Comparison of ENCODE assay signal across 17 cellular contexts in genomic region chr9:129929467-129930125, GRCh38.
A peak's percentile ranks its signal among the peaks of the same experiment; 100 is the strongest.
DNase-seq lines count a peak whose midpoint lies in the region; ATAC-seq, FAIRE-seq and TF ChIP-seq lines count a peak whose summit lies in the region.
"Had no signal": no experiment of that assay in that cellular context is flagged by ENCODE, and none has a peak within 500 bp of the region (broad histone marks: within the 10 kb centered on the region; RNA-seq: fewer than 3 reads in every experiment).

No MANE protein-coding gene starts in this region.

- no peak overlapping the region for H3T11ph ChIP-seq in H9 (ENCODE audit: low read length)

- no peak for DNase-seq in activated CD4-positive, alpha-beta T cell treated with anti-CD3 and anti-CD28 coated beads for 36 hours
- DNase-seq in activated CD4-positive, alpha-beta T cell treated with anti-CD3 and anti-CD28 coated beads for 1 hour, result no peak
- DNase-seq in GM12892 (ENCODE audit: insufficient read length) (no peak), foreskin keratinocyte (peak; percentile 17 to 59), H9 (no peak)
- DNase-seq in activated CD4-positive, alpha-beta memory T cell treated with anti-CD3 and anti-CD28 coated beads for 36 hours, result no peak
- DNase-seq: adrenal gland, kidney glomerular epithelial cell, NCI-H1417, NCI-H2227 treated with DMSO at 0.1 percent for 48 hours had no signal

- no peak for FAIRE-seq in GM12892 (lab: Jason Lieb, UNC)

- no peak overlapping the region for H3K18ac ChIP-seq in H9 (ENCODE audit: insufficient read length, low read depth, low read length)

- intact Hi-C loops in activated CD4-positive, alpha-beta T cell treated with anti-CD3 and anti-CD28 coated beads for 36 hours (cut with DNase I, micrococcal nuclease), result loop anchor here in 1 of 2 experiments (5.0 kb wide), 1 partner anchor 93 kb away; no protein-coding TSS in a partner anchor
- intact Hi-C loops in activated CD4-positive, alpha-beta memory T cell treated with anti-CD3 and anti-CD28 coated beads for 36 hours (cut with micrococcal nuclease), result no loop called here

- no peaks in the 10 kb centered on the region for H3K23me2 ChIP-seq in H9 (ENCODE audit: insufficient read length, low read depth, low read length, poor library complexity, severe bottlenecking)

- no peak overlapping the region for H3K4me2 ChIP-seq in H9 (ENCODE audit: insufficient read depth, insufficient read length, low read length)
- H3K4me2 ChIP-seq: KMS-11, smooth muscle cell had no signal

- H4K5ac ChIP-seq in H9 (ENCODE audit: insufficient read length, low read depth, low read length), result no peak overlapping the region

- no peaks in the 10 kb centered on the region for H3K9me3 ChIP-seq in H9 (ENCODE audit: control insufficient read depth, low read depth, low read length)
- H3K9me3 ChIP-seq: adrenal gland had no signal

- H3K4me1 Mint-ChIP-seq in activated CD4-positive, alpha-beta T cell treated with anti-CD3 and anti-CD28 coated beads for 36 hours, result peaks cover 50% of the 10 kb centered on the region
- peaks cover 49% of the 10 kb centered on the region for H3K4me1 Mint-ChIP-seq in activated CD4-positive, alpha-beta memory T cell treated with anti-CD3 and anti-CD28 coated beads for 36 hours (ENCODE audit: low read depth)
- H3K4me1 Mint-ChIP-seq in H9, result peaks cover 16 to 17% of the 10 kb centered on the region in 2 experiments

- H3K27me3 ChIP-seq in foreskin keratinocyte (no peaks in the 10 kb centered on the region), H9 (ENCODE audit: insufficient read depth, low read length) (no peaks in the 10 kb centered on the region)
- H3K27me3 ChIP-seq: adrenal gland had no signal

- H3K36me3 Mint-ChIP-seq in activated CD4-positive, alpha-beta T cell treated with anti-CD3 and anti-CD28 coated beads for 36 hours (ENCODE audit: low read depth), result peaks cover 57% of the 10 kb centered on the region
- H3K36me3 Mint-ChIP-seq in activated CD4-positive, alpha-beta memory T cell treated with anti-CD3 and anti-CD28 coated beads for 36 hours, result peaks cover 37% of the 10 kb centered on the region
- peaks cover 5 to 20% (median 17%) of the 10 kb centered on the region in 3 experiments; a peak in 6 of 7 replicates for H3K36me3 Mint-ChIP-seq in H9 (ENCODE audit: insufficient read depth in 1 of 3, low read depth in 3 of 3)

- H2BK15ac ChIP-seq in H9 (ENCODE audit: low read depth, low read length), result no peak overlapping the region

- no peak overlapping the region for H2BK120ac ChIP-seq in H9 (ENCODE audit: low read depth, low read length, poor library complexity, severe bottlenecking)

- H3K23ac ChIP-seq in H9 (ENCODE audit: insufficient read length, low read depth, low read length), result no peak overlapping the region

- WGBS in H9 (ENCODE audit: extremely low coverage, insufficient read length, low lambda C conversion rate), result no CpG with 5 or more reads among the region's 10 CpGs

- H3K79me1 ChIP-seq in H9 (ENCODE audit: insufficient read depth, low read depth, low read length, poor library complexity, severe bottlenecking), result no peaks in the 10 kb centered on the region

- CTCF ChIA-PET in activated CD4-positive, alpha-beta T cell treated with anti-CD3 and anti-CD28 coated beads for 36 hours (lab: Charles Lee), result interaction anchor here (0.5 kb wide), 1 partner anchor 139 kb away, joined by 3 read pairs; no protein-coding TSS in a partner anchor
- CTCF ChIA-PET in activated CD4-positive, alpha-beta memory T cell treated with anti-CD3 and anti-CD28 coated beads for 36 hours (lab: Charles Lee), result interaction anchor here (0.6 kb wide), 3 partner anchors 35 to 178 kb away, joined by 3 to 4 read pairs (median 3); no protein-coding TSS in a partner anchor

- ATAC-seq in activated CD4-positive, alpha-beta T cell treated with anti-CD3 and anti-CD28 coated beads for 36 hours, result peak; percentile 39
- peak; percentile 56 for ATAC-seq in foreskin keratinocyte
- no peak for ATAC-seq in HG03565 (IDR thresholded peaks at IDR 0.05; ENCODE audit: unreplicated experiment)
- ATAC-seq in GM18861 (IDR thresholded peaks at IDR 0.05; ENCODE audit: unreplicated experiment), result no peak

- no peak overlapping the region for H2BK12ac ChIP-seq in H9 (ENCODE audit: insufficient read length, low read depth, low read length)

- H3K14ac ChIP-seq in H9 (ENCODE audit: insufficient read depth, low read length), result no peak overlapping the region

- H2AK5ac ChIP-seq in H9 (ENCODE audit: insufficient read length, low read length), result no peak overlapping the region

- no peak overlapping the region for H3K9ac ChIP-seq in H9 (ENCODE audit: extremely low read depth, insufficient read length, low read length)
- H3K9ac ChIP-seq: KMS-11, parathyroid adenoma had no signal

- H2BK20ac ChIP-seq in H9 (ENCODE audit: low read depth, low read length, poor library complexity, severe bottlenecking), result no peak overlapping the region

- no peak overlapping the region for H2AFZ ChIP-seq in H9 (ENCODE audit: low read length)
- H2AFZ ChIP-seq: parathyroid adenoma had no signal

- no peak overlapping the region for H4K8ac ChIP-seq in H9 (replicated peaks; ENCODE audit: insufficient read length, low read depth, low read length)

- no peaks in the 10 kb centered on the region for H4K20me1 ChIP-seq in H9 (ENCODE audit: control insufficient read depth, insufficient read depth, insufficient read length)

- H3K79me2 ChIP-seq in H9 (ENCODE audit: insufficient read depth, low read length), result no peaks in the 10 kb centered on the region
- H3K79me2 ChIP-seq: parathyroid adenoma had no signal

- H3K27ac Mint-ChIP-seq in activated CD4-positive, alpha-beta T cell treated with anti-CD3 and anti-CD28 coated beads for 36 hours, result peak overlapping the region; percentile 86
- peak overlapping the region; percentile 82 for H3K27ac Mint-ChIP-seq in activated CD4-positive, alpha-beta memory T cell treated with anti-CD3 and anti-CD28 coated beads for 36 hours
- H3K27ac Mint-ChIP-seq in H9, result no peak overlapping the region; a peak in 1 of 7 replicates

- no peak overlapping the region for H2BK5ac ChIP-seq in H9 (ENCODE audit: insufficient read length, low read length)

- peak; percentile 59; the same call in 1 of the 2 replicates for TF ChIP-seq POLR2A in GM12892 (IDR thresholded peaks at IDR 0.05; ENCODE audit: low read depth, low read length)

- H3K4ac ChIP-seq in H9 (ENCODE audit: low read depth, low read length), result no peak overlapping the region

- POLR2A ChIA-PET in activated CD4-positive, alpha-beta T cell treated with anti-CD3 and anti-CD28 coated beads for 36 hours (lab: Charles Lee), result interaction anchor here (0.6 to 1.0 kb wide), 3 partner anchors 13 to 87 kb away, joined by 3 to 6 read pairs (median 4); no protein-coding TSS in a partner anchor
- POLR2A ChIA-PET in activated CD4-positive, alpha-beta memory T cell treated with anti-CD3 and anti-CD28 coated beads for 36 hours (lab: Charles Lee), result interaction anchor here (0.6 kb wide), 1 partner anchor 18 kb away, joined by 5 read pairs; no protein-coding TSS in a partner anchor

- TF ChIP-seq CTCF in foreskin keratinocyte (conservative IDR thresholded peaks at IDR 0.05) (peak; percentile 52), H9 (conservative IDR thresholded peaks at IDR 0.05) (no peak)

- no peaks in the 10 kb centered on the region for H3K27me3 Mint-ChIP-seq in activated CD4-positive, alpha-beta T cell treated with anti-CD3 and anti-CD28 coated beads for 36 hours
- no peaks in the 10 kb centered on the region for H3K27me3 Mint-ChIP-seq in activated CD4-positive, alpha-beta memory T cell treated with anti-CD3 and anti-CD28 coated beads for 36 hours
- no peaks in the 10 kb centered on the region for H3K27me3 Mint-ChIP-seq in H9 (ENCODE audit: low read depth)

- H3K9me3 Mint-ChIP-seq in activated CD4-positive, alpha-beta T cell treated with anti-CD3 and anti-CD28 coated beads for 36 hours (ENCODE audit: low read depth), result no peaks in the 10 kb centered on the region
- H3K9me3 Mint-ChIP-seq in activated CD4-positive, alpha-beta memory T cell treated with anti-CD3 and anti-CD28 coated beads for 36 hours, result no peaks in the 10 kb centered on the region
- no peaks in the 10 kb centered on the region for H3K9me3 Mint-ChIP-seq in H9

- H3K4me1 ChIP-seq in foreskin keratinocyte, result no peaks in the 10 kb centered on the region
- H3K4me1 ChIP-seq in H9 (ENCODE audit: insufficient read depth, low read length), result no peaks in the 10 kb centered on the region; the same call in 1 of the 2 replicates
- H3K4me1 ChIP-seq: parathyroid adenoma had no signal

- H3K4me3 Mint-ChIP-seq in activated CD4-positive, alpha-beta T cell treated with anti-CD3 and anti-CD28 coated beads for 36 hours, result no peak overlapping the region
- H3K4me3 Mint-ChIP-seq in activated CD4-positive, alpha-beta memory T cell treated with anti-CD3 and anti-CD28 coated beads for 36 hours, result no peak overlapping the region
- no peak overlapping the region for H3K4me3 Mint-ChIP-seq in H9
- H3K4me3 Mint-ChIP-seq: CD14-positive monocyte had no signal

- H4K91ac ChIP-seq in H9 (ENCODE audit: insufficient read length, low read depth, low read length), result no peak overlapping the region

- no peak overlapping the region for H3K56ac ChIP-seq in H9 (ENCODE audit: insufficient read length, low read depth, low read length)

- H3K27ac ChIP-seq in foreskin keratinocyte, result no peak overlapping the region
- H3K27ac ChIP-seq in H9 (ENCODE audit: insufficient read length, low read depth, low read length), result no peak overlapping the region
- H3K27ac ChIP-seq: 22Rv1, adrenal gland, KMS-11, parathyroid adenoma had no signal

Comparison
In these comparisons a context has a peak if more than half of its experiments do, and no peak if none do; other contexts are left out.
1. ATAC-seq: peak in activated CD4-positive, alpha-beta T cell treated with anti-CD3 and anti-CD28 coated beads for 36 hours (single experiment) and foreskin keratinocyte (single experiment); none in HG03565 (single experiment) and GM18861 (single experiment).
2. DNase-seq: peak in foreskin keratinocyte (2 of 2); none in activated CD4-positive, alpha-beta T cell treated with anti-CD3 and anti-CD28 coated beads for 36 hours (single experiment), activated CD4-positive, alpha-beta T cell treated with anti-CD3 and anti-CD28 coated beads for 1 hour (single experiment), GM12892 (single experiment), activated CD4-positive, alpha-beta memory T cell treated with anti-CD3 and anti-CD28 coated beads for 36 hours (single experiment) and H9 (single experiment).
3. H3K27ac Mint-ChIP-seq: peak in activated CD4-positive, alpha-beta T cell treated with anti-CD3 and anti-CD28 coated beads for 36 hours (single experiment) and activated CD4-positive, alpha-beta memory T cell treated with anti-CD3 and anti-CD28 coated beads for 36 hours (single experiment); none in H9 (0 of 3).